In genomic region chr17:78774956-78775571, GRCh38 we compare ENCODE assay signal across 8 cellular contexts. TPM values are rescaled to one million over a fixed set of nuclear protein-coding genes. Genes with fewer than 3 reads are reported as not detected.
A peak's percentile ranks its signal among the peaks of the same experiment; 100 is the strongest.
DNase-seq lines count a peak whose midpoint lies in the region; ATAC-seq and TF ChIP-seq lines count a peak whose summit lies in the region.

No MANE protein-coding gene starts in this region.

- DNase-seq in NOMO-1 treated with DMSO at 0.1 percent for 48 hours (lab: John Stamatoyannopoulos, UW; ENCODE audit: unreplicated experiment) = peak; percentile 40
- no peak for DNase-seq in NOMO-1 treated with dmso at 0.1 percent for 144 hours (lab: John Stamatoyannopoulos, UW; ENCODE audit: unreplicated experiment)
- peak; percentile 55 for DNase-seq in T-helper 22 cell (ENCODE audit: low read depth)
- DNase-seq in dorsolateral prefrontal cortex = peak in 1 of 10 donors; percentile 32
- DNase-seq in SIG-M5 (lab: John Stamatoyannopoulos, UW) = no peak
- no peak for DNase-seq in NCI-H82 (lab: John Stamatoyannopoulos, UW)

- no peaks in the 10 kb centered on the region for H3K27me3 ChIP-seq in dorsolateral prefrontal cortex
- H3K27me3 ChIP-seq in skeletal muscle tissue (ENCODE audit: control insufficient read depth in 3 of 3, insufficient read depth in 3 of 3, low read length in 3 of 3) = no peaks in the 10 kb centered on the region

- peaks cover 0 to 16% (median 11%) of the 10 kb centered on the region in 3 donors for H3K4me1 ChIP-seq in skeletal muscle tissue (ENCODE audit: control insufficient read depth in 3 of 3, insufficient read depth in 3 of 3, low read length in 3 of 3)

- no peak for TF ChIP-seq CTCF in dorsolateral prefrontal cortex (IDR thresholded peaks at IDR 0.05 in 54 of 56, conservative IDR thresholded peaks at IDR 0.05 in 2 of 56; ENCODE audit: low read depth in 1 of 56, partially characterized antibody in 56 of 56)

- no peaks in the 10 kb centered on the region for H3K9me3 ChIP-seq in skeletal muscle tissue (ENCODE audit: control insufficient read depth in 3 of 3, low read length in 3 of 3)

- H3K4me3 ChIP-seq in dorsolateral prefrontal cortex = peak overlapping the region in 33 of 59 donors; percentile 0 to 44 (median 20)
- no peak overlapping the region for H3K4me3 ChIP-seq in skeletal muscle tissue (ENCODE audit: low read length in 3 of 3)

- ATAC-seq in HG02884 (IDR thresholded peaks at IDR 0.05; ENCODE audit: unreplicated experiment) = no peak

- H3K27ac ChIP-seq in dorsolateral prefrontal cortex = peak overlapping the region in 41 of 59 donors; percentile 0 to 81 (median 46)
- peak overlapping the region; percentile 64 for H3K27ac ChIP-seq in skeletal muscle tissue (ENCODE audit: low read depth, low read length)

- intact Hi-C loops in dorsolateral prefrontal cortex (cut with DNase I) = loop anchor here in 1 of 2 donors (10.0 kb wide), 1 partner anchor 400 kb away; the partner anchor contains the start of gene PGS1

- H3K36me3 ChIP-seq in skeletal muscle tissue (ENCODE audit: control insufficient read depth in 3 of 3, insufficient read depth in 3 of 3, low read length in 3 of 3) = no peaks in the 10 kb centered on the region

- peak overlapping the region in 2 of 3 donors; percentile 38 to 40 for H3K9ac ChIP-seq in skeletal muscle tissue (ENCODE audit: low read depth in 1 of 3, low read length in 3 of 3)

RNA-seq across cellular contexts. Expression of gene CYTH1, which starts 7.0 kb away (rescaled TPM):
- 100 to 1,000 TPM in 67 of 120 experiments, 10 to 100 TPM in 53; 70.0 to 339 (median 108) TPM for total RNA-seq in dorsolateral prefrontal cortex
- total RNA-seq in skeletal muscle tissue = 17.7 TPM

Comparison
In these comparisons a context has a peak if more than half of its experiments do, and no peak if none do; other contexts are left out.
1. DNase-seq: peak in NOMO-1 treated with DMSO at 0.1 percent for 48 hours (single experiment) and T-helper 22 cell (single experiment); none in NOMO-1 treated with dmso at 0.1 percent for 144 hours (single experiment), SIG-M5 (single experiment) and NCI-H82 (single experiment).
2. H3K4me3 ChIP-seq: peak in dorsolateral prefrontal cortex (33 of 59); none in skeletal muscle tissue (0 of 3).